Comparison of ENCODE assay signal across 18 cellular contexts in the genomic region with DNA sequence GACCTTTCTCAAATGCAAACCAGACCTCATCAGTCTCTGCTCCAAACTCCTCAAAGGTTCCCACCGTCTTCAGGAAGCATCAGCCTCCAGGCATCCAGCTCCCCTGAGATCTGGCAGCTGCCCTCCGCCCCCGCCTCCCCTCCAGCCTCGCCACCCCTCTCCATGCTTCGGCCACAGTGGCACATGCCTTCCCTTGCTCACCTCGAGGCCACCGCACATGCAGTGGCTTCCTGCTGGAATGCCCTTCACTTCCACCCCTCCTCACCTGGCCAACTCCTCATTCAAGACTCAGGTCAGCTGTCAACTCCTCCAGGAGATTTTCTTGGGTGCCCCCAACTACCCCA. TPM values are rescaled to one million over a fixed set of nuclear protein-coding genes. Genes with fewer than 3 reads are reported as not detected.
"Had no signal": no experiment of that assay in that cellular context is flagged by ENCODE, and none has a peak within 500 bp of the region (broad histone marks: within the 10 kb centered on the region; RNA-seq: fewer than 3 reads in every experiment).

No MANE protein-coding gene starts in this region.

- H3K27me3 ChIP-seq: hepatocyte, neutrophil, transverse colon had no signal

- H3K4me1 ChIP-seq: gastrocnemius medialis, psoas muscle, transverse colon had no signal

- H3K4me1 Mint-ChIP-seq: activated CD4-positive, alpha-beta T cell treated with anti-CD3 and anti-CD28 coated beads, Interleukin-2, amount 10 ng/mL, durations not matched to agents 24 days and 14 days; activated T-helper 17 cell treated with anti-CD3 and anti-CD28 coated beads, Interleukin-2, amount 50 U/mL, for 72 hours; stimulated activated naive CD8-positive, alpha-beta T cell treated with anti-CD3 and anti-CD28 coated beads, Interleukin-15, amount 100 ng/mL, for 72 hours had no signal

- H3K9me3 ChIP-seq: gastrocnemius medialis had no signal

- H3K36me3 ChIP-seq: gastrocnemius medialis, neutrophil, transverse colon had no signal

- H3K27me3 Mint-ChIP-seq: activated CD4-positive, alpha-beta T cell treated with anti-CD3 and anti-CD28 coated beads, Interleukin-2, amount 10 ng/mL, durations not matched to agents 24 days and 14 days had no signal

- ATAC-seq: activated naive CD4-positive, alpha-beta T cell treated with anti-CD3 and anti-CD28 coated beads, Interleukin-2, amount 50 U/mL, for 72 hours; activated T-helper 17 cell treated with anti-CD3 and anti-CD28 coated beads, Interleukin-2, amount 50 U/mL, for 72 hours; psoas muscle; stimulated activated naive CD8-positive, alpha-beta T cell treated with anti-CD3 and anti-CD28 coated beads, Interleukin-15, amount 100 ng/mL, for 72 hours had no signal

- H3K4me2 ChIP-seq: hepatocyte had no signal

- H3K4me3 ChIP-seq: gastrocnemius medialis, hepatocyte, psoas muscle, SK-N-MC, transverse colon had no signal

- H3K79me2 ChIP-seq: hepatocyte had no signal

- DNase-seq: activated CD4-positive, alpha-beta T cell treated with anti-CD3 and anti-CD28 coated beads, Interleukin-2, amount 10 ng/mL, durations not matched to agents 24 days and 14 days; activated CD8-positive, alpha-beta memory T cell treated with anti-CD3 and anti-CD28 coated beads for 24 hours; amniotic stem cell; stimulated activated CD4-positive, alpha-beta T cell treated with anti-CD3 and anti-CD28 coated beads, Interleukin-4, amount 100 ng/mL, for 24 hours; stimulated activated naive CD8-positive, alpha-beta T cell treated with anti-CD3 and anti-CD28 coated beads, Interleukin-15, amount 100 ng/mL, for 72 hours; T-helper 1 cell; transverse colon had no signal

- H3K4me3 Mint-ChIP-seq: activated CD4-positive, alpha-beta T cell treated with anti-CD3 and anti-CD28 coated beads, Interleukin-2, amount 10 ng/mL, durations not matched to agents 24 days and 14 days; activated T-helper 17 cell treated with anti-CD3 and anti-CD28 coated beads, Interleukin-2, amount 50 U/mL, for 72 hours; stimulated activated naive CD8-positive, alpha-beta T cell treated with anti-CD3 and anti-CD28 coated beads, Interleukin-15, amount 100 ng/mL, for 72 hours; WTC11 had no signal

- H2AFZ ChIP-seq: hepatocyte had no signal

- H3K27ac ChIP-seq: hepatocyte, neutrophil, psoas muscle, SK-N-MC had no signal

- H3K27ac Mint-ChIP-seq: activated CD4-positive, alpha-beta T cell treated with anti-CD3 and anti-CD28 coated beads, Interleukin-2, amount 10 ng/mL, durations not matched to agents 24 days and 14 days; activated naive CD4-positive, alpha-beta T cell treated with anti-CD3 and anti-CD28 coated beads, Interleukin-2, amount 50 U/mL, for 72 hours; activated T-helper 17 cell treated with anti-CD3 and anti-CD28 coated beads, Interleukin-2, amount 50 U/mL, for 72 hours; stimulated activated naive CD8-positive, alpha-beta T cell treated with anti-CD3 and anti-CD28 coated beads, Interleukin-15, amount 100 ng/mL, for 72 hours; WTC11 had no signal

RNA-seq across cellular contexts. Expression of gene KIAA1755, which starts 13.4 kb away (rescaled TPM):
- total RNA-seq: activated CD4-positive, alpha-beta T cell treated with anti-CD3 and anti-CD28 coated beads, Interleukin-2, amount 10 ng/mL, durations not matched to agents 24 days and 14 days; activated naive CD4-positive, alpha-beta T cell treated with anti-CD3 and anti-CD28 coated beads, Interleukin-2, amount 50 U/mL, for 72 hours; activated T-helper 17 cell treated with anti-CD3 and anti-CD28 coated beads, Interleukin-2, amount 50 U/mL, for 72 hours had no signal

RNA-seq across cellular contexts. Expression of gene BPI, which starts 56.8 kb away (rescaled TPM):
- total RNA-seq: activated CD4-positive, alpha-beta T cell treated with anti-CD3 and anti-CD28 coated beads, Interleukin-2, amount 10 ng/mL, durations not matched to agents 24 days and 14 days; activated naive CD4-positive, alpha-beta T cell treated with anti-CD3 and anti-CD28 coated beads, Interleukin-2, amount 50 U/mL, for 72 hours; activated T-helper 17 cell treated with anti-CD3 and anti-CD28 coated beads, Interleukin-2, amount 50 U/mL, for 72 hours; gastrocnemius medialis; kidney epithelial cell; mesenteric fat pad; myocyte; transverse colon; WTC11 had no signal
